In genomic region chrX:101407167-101407747, GRCh38 we compare ENCODE assay signal across 6 cellular contexts. TPM values are rescaled to one million over a fixed set of nuclear protein-coding genes. Genes with fewer than 3 reads are reported as not detected.
DNase-seq lines count a peak whose midpoint lies in the region; ATAC-seq and FAIRE-seq lines count a peak whose summit lies in the region.

No MANE protein-coding gene starts in this region.

- DNase-seq in SJSA1 (ENCODE audit: low read depth in 1 of 2, low spot score in 2 of 2) (no peak), DMS79 (lab: John Stamatoyannopoulos, UW) (no peak), RCC 7860 (ENCODE audit: low spot score) (no peak)
- DNase-seq in stimulated activated CD4-positive, alpha-beta T cell treated with anti-CD3 and anti-CD28 coated beads, Interleukin-2, amount 100 ng/mL, for 48 hours: no peak

- peak; percentile 4 for ATAC-seq in GM18498 (IDR thresholded peaks at IDR 0.05; ENCODE audit: unreplicated experiment)

- H3K9ac ChIP-seq in iPS-15b (ENCODE audit: low read depth, low read length): peak overlapping the region; percentile 38

- no peaks in the 10 kb centered on the region; the same call in 1 of the 2 replicates for H3K36me3 ChIP-seq in SJSA1
- H3K36me3 ChIP-seq in iPS-15b (ENCODE audit: control insufficient read depth, insufficient read depth, low read length): no peaks in the 10 kb centered on the region

- H3K27ac ChIP-seq in SJSA1: peak overlapping the region; percentile 97

- H3K4me1 ChIP-seq in SJSA1 (replicated peaks): no peaks in the 10 kb centered on the region
- H3K4me1 ChIP-seq in iPS-15b (ENCODE audit: control insufficient read depth, insufficient read depth, low read length): no peaks in the 10 kb centered on the region

- no peaks in the 10 kb centered on the region for H3K9me3 ChIP-seq in SJSA1 (replicated peaks)
- H3K9me3 ChIP-seq in iPS-15b (ENCODE audit: control insufficient read depth, insufficient read depth, low read length): no peaks in the 10 kb centered on the region

- H3K4me3 ChIP-seq in SJSA1: peak overlapping the region; percentile 59
- peak overlapping the region; percentile 72 for H3K4me3 ChIP-seq in iPS-15b (ENCODE audit: low read depth, low read length)

- FAIRE-seq in RCC 7860 (lab: Jason Lieb, UNC): no peak

- H3K27me3 ChIP-seq in SJSA1 (replicated peaks) (no peaks in the 10 kb centered on the region), iPS-15b (ENCODE audit: control insufficient read depth, insufficient read depth, low read length) (no peaks in the 10 kb centered on the region)

RNA-seq across cellular contexts. Expression of gene GLA, which starts 0.5 kb away (rescaled TPM):
- 47.6 and 51.7 TPM in 2 replicates for total RNA-seq in SJSA1 (2014; rRNA removed; shearing (Covaris generic))

RNA-seq across cellular contexts. Expression of gene HNRNPH2, which starts 0.8 kb away (rescaled TPM):
- total RNA-seq in SJSA1 (2014; rRNA removed; shearing (Covaris generic)): 58.9 and 71.8 TPM in 2 replicates

RNA-seq across cellular contexts. Expression of gene RPL36A, which starts 16.4 kb away (rescaled TPM):
- 1,028 and 2,711 TPM in 2 replicates for total RNA-seq in SJSA1 (2014; rRNA removed; shearing (Covaris generic))

RNA-seq across cellular contexts. Expression of gene BTK, which starts 21.3 kb away (rescaled TPM):
- total RNA-seq in SJSA1 (2014; rRNA removed; shearing (Covaris generic)): not detected in 2 replicates

RNA-seq across cellular contexts. Expression of gene TIMM8A, which starts 58.7 kb away (rescaled TPM):
- 0.94 and 3.7 TPM in 2 replicates for total RNA-seq in SJSA1 (2014; rRNA removed; shearing (Covaris generic))
